In genomic region chr20:44725852-44726251, GRCh38 we compare ENCODE assay signal across 21 cellular contexts. TPM values are rescaled to one million over a fixed set of nuclear protein-coding genes. Genes with fewer than 3 reads are reported as not detected.
DNase-seq lines count a peak whose midpoint lies in the region; ATAC-seq, FAIRE-seq and TF ChIP-seq lines count a peak whose summit lies in the region.
"Had no signal": no experiment of that assay in that cellular context is flagged by ENCODE, and none has a peak within 500 bp of the region (broad histone marks: within the 10 kb centered on the region; RNA-seq: fewer than 3 reads in every experiment).

No MANE protein-coding gene starts in this region.

- no peaks in the 10 kb centered on the region for H3K9me3 ChIP-seq in A549
- no peaks in the 10 kb centered on the region for H3K9me3 ChIP-seq in OCI-LY3 (ENCODE audit: insufficient read depth, low read length)
- no peaks in the 10 kb centered on the region for H3K9me3 ChIP-seq in osteoblast (ENCODE audit: low read depth, low read length)
- H3K9me3 ChIP-seq: BE2C had no signal

- peaks cover 81% of the 10 kb centered on the region for H3K4me1 ChIP-seq in A549
- peaks cover 6% of the 10 kb centered on the region for H3K4me1 ChIP-seq in OCI-LY3 (ENCODE audit: low read length)
- peaks cover 37% of the 10 kb centered on the region for H3K4me1 ChIP-seq in osteoblast (ENCODE audit: insufficient read depth, low read length)

- no peak for TF ChIP-seq RAD21 in A549 (conservative IDR thresholded peaks at IDR 0.05 in 1 of 2, IDR thresholded peaks at IDR 0.05 in 1 of 2)

- TF ChIP-seq EP300 in A549 (IDR thresholded peaks at IDR 0.05) = no peak

- no peaks in the 10 kb centered on the region for H3K27me3 Mint-ChIP-seq in chondrocyte (ENCODE audit: low read depth)

- no peak for FAIRE-seq in A549 (lab: Jason Lieb, UNC)
- FAIRE-seq: G401.6, GM12892, GM18507 had no signal

- TF ChIP-seq POLR2A in A549 (IDR thresholded peaks at IDR 0.05; ENCODE audit: low read length) = no peak

- no peak for DNase-seq in A549 (ENCODE audit: low read depth in 1 of 2, low spot score in 1 of 2)
- peak; percentile 6 for DNase-seq in chondrocyte (ENCODE audit: low spot score)
- peak; percentile 41 for DNase-seq in osteoblast (ENCODE audit: insufficient read length, low spot score, missing footprints)
- DNase-seq in activated CD4-positive, alpha-beta T cell treated with anti-CD3 and anti-CD28 coated beads, Interleukin-2, amount 50 U/mL, for 4 hours = no peak
- no peak for DNase-seq in T-helper 9 cell
- DNase-seq: ACHN; BE2C; C1 segment of cervical spinal cord; CD4-positive, CD25-positive, alpha-beta regulatory T cell; CD8-positive, alpha-beta memory T cell; COR-L47; H7; HFFc6 had no signal

- H4K20me1 ChIP-seq in OCI-LY3 (ENCODE audit: insufficient read depth, low read length) (no peaks in the 10 kb centered on the region), osteoblast (ENCODE audit: insufficient read depth, low read length) (no peaks in the 10 kb centered on the region)

- H3K79me2 ChIP-seq in OCI-LY3 (ENCODE audit: low read length) = no peaks in the 10 kb centered on the region
- no peaks in the 10 kb centered on the region for H3K79me2 ChIP-seq in osteoblast (ENCODE audit: insufficient read depth, low read length)

- H3K27me3 ChIP-seq in OCI-LY3 (ENCODE audit: low read depth, low read length) (no peaks in the 10 kb centered on the region), osteoblast (ENCODE audit: insufficient read depth, low read length) (no peaks in the 10 kb centered on the region)
- H3K27me3 ChIP-seq: BE2C had no signal

- CTCF ChIA-PET in A549 (lab: Yijun Ruan, JAX) = interaction anchor here (1.5 to 21.9 kb wide), 3 partner anchors 22 to 508 kb away, joined by 3 to 525 read pairs (median 9); no protein-coding TSS in a partner anchor

- no peak for ATAC-seq in A549
- ATAC-seq in HG03280 (IDR thresholded peaks at IDR 0.05; ENCODE audit: unreplicated experiment) = no peak
- ATAC-seq: GM23338, HCT116 had no signal

- H3K27ac ChIP-seq in A549 = peak overlapping the region; percentile 96 to 98
- no peak overlapping the region for H3K27ac ChIP-seq in OCI-LY3 (ENCODE audit: low read length)
- H3K27ac ChIP-seq in osteoblast (ENCODE audit: low read depth, low read length) = no peak overlapping the region

- H3K36me3 ChIP-seq in OCI-LY3 (replicated peaks; ENCODE audit: low read depth, low read length) = no peaks in the 10 kb centered on the region
- H3K36me3 ChIP-seq in osteoblast (ENCODE audit: insufficient read depth, low read length) = no peaks in the 10 kb centered on the region
- H3K36me3 ChIP-seq: BE2C had no signal

- peaks cover 47% of the 10 kb centered on the region for H3K4me1 Mint-ChIP-seq in chondrocyte (ENCODE audit: low read depth)
- H3K4me1 Mint-ChIP-seq: CD4-positive, CD25-positive, alpha-beta regulatory T cell; CD8-positive, alpha-beta memory T cell had no signal

- H3K9me3 Mint-ChIP-seq in chondrocyte (ENCODE audit: low read depth) = no peaks in the 10 kb centered on the region
- H3K9me3 Mint-ChIP-seq: CD8-positive, alpha-beta memory T cell; GM23338 had no signal

- no peak for TF ChIP-seq CTCF in A549 (IDR thresholded peaks at IDR 0.05)
- no peak for TF ChIP-seq CTCF in OCI-LY3 (IDR thresholded peaks at IDR 0.05; ENCODE audit: low read depth, low read length)
- TF ChIP-seq CTCF in chondrocyte (IDR thresholded peaks at IDR 0.05) = no peak
- no peak for TF ChIP-seq CTCF in osteoblast (IDR thresholded peaks at IDR 0.05; ENCODE audit: extremely low read depth, low read depth, low read length)

- H3K4me2 ChIP-seq in A549 (no peak overlapping the region), OCI-LY3 (ENCODE audit: low read length) (peak overlapping the region; percentile 18; the same call in 1 of the 2 replicates), osteoblast (ENCODE audit: insufficient read depth, low read length) (no peak overlapping the region)
- H3K4me2 ChIP-seq: GM23338 had no signal

- H3K4me3 ChIP-seq in A549 (no peak overlapping the region), OCI-LY3 (ENCODE audit: low read length) (no peak overlapping the region), osteoblast (ENCODE audit: insufficient read depth, low read length) (no peak overlapping the region)
- H3K4me3 ChIP-seq: GM23338 had no signal

- 73% methylated on average over 5 of the region's 5 CpGs for WGBS in A549 (ENCODE audit: missing lambda C conversion rate)

- no peaks in the 10 kb centered on the region for H3K36me3 Mint-ChIP-seq in chondrocyte (ENCODE audit: low read depth)
- H3K36me3 Mint-ChIP-seq: CD4-positive, CD25-positive, alpha-beta regulatory T cell; CD8-positive, alpha-beta memory T cell had no signal

- no peak overlapping the region for H3K27ac Mint-ChIP-seq in chondrocyte (ENCODE audit: unreplicated experiment)
- H3K27ac Mint-ChIP-seq: CD4-positive, CD25-positive, alpha-beta regulatory T cell; CD8-positive, alpha-beta memory T cell; GM23338; HFFc6 had no signal

- H3K4me3 Mint-ChIP-seq in chondrocyte (ENCODE audit: unreplicated experiment) = no peak overlapping the region
- H3K4me3 Mint-ChIP-seq: CD4-positive, CD25-positive, alpha-beta regulatory T cell; CD8-positive, alpha-beta memory T cell; GM23338; HFFc6 had no signal

- H2AFZ ChIP-seq in OCI-LY3 (ENCODE audit: low read depth, low read length) (no peak overlapping the region), osteoblast (ENCODE audit: low read length) (no peak overlapping the region)
- H2AFZ ChIP-seq: GM23338 had no signal

- H3K9ac ChIP-seq in OCI-LY3 (ENCODE audit: low read length) = no peak overlapping the region

- POLR2A ChIA-PET in A549 (lab: Yijun Ruan, JAX) = no interaction called here

TF ChIP-seq in A549, 52 proteins besides CTCF, POLR2A, EP300 and RAD21:
- TF ChIP-seq HDAC2 (IDR thresholded peaks at IDR 0.05) = 0 out of 2 replicates have a peak, but pooled peaks have one; percentile 46
- no peak for TF ChIP-seq GATA3 (IDR thresholded peaks at IDR 0.05; ENCODE audit: borderline replicate concordance)
- TF ChIP-seq KDM1A (IDR thresholded peaks at IDR 0.05; ENCODE audit: low read depth) = peak; percentile 91; the same call in 1 of the 2 replicates
- TF ChIP-seq NR3C1 (IDR thresholded peaks at IDR 0.05) = no peak
- peak; percentile 44 for TF ChIP-seq ZFP36 (IDR thresholded peaks at IDR 0.05; ENCODE audit: borderline replicate concordance, partially characterized antibody)
- no peak for TF ChIP-seq HOXB5 (CRISPR knock-in tag; IDR thresholded peaks at IDR 0.05)

RNA-seq across cellular contexts. Expression of gene CCN5, which starts 10.7 kb away (rescaled TPM):
- 9.9 and 10.1 TPM in 2 replicates for polyA plus RNA-seq in A549 (2011; rRNA removed)
- polyA plus RNA-seq in A549 (2012; cell fraction: cytosol; rRNA removed) = 32.0 and 52.5 TPM in 2 replicates
- polyA plus RNA-seq in A549 (2012; cell fraction: nucleus; rRNA removed) = 59.4 and 69.8 TPM in 2 replicates
- 11.1 to 13.9 TPM (median 12.3 TPM) in 3 replicates for polyA plus RNA-seq in A549 (2017; fragmentation: RNase III; extraction: RNeasy Plus Mini Kit Qiagen cat#74134 plus additional on column Dnase treatment)
- polyA minus RNA-seq in A549 (2011; rRNA and poly(A)+ RNA removed) = 4.5 and 6.9 TPM in 2 replicates
- 1.6 to 1.7 TPM (median 1.7 TPM) in 3 replicates for total RNA-seq in chondrocyte
- total RNA-seq in osteoblast = 520 and 687 TPM in 2 replicates
- total RNA-seq: A172; CD4-positive, CD25-positive, alpha-beta regulatory T cell; CD8-positive, alpha-beta memory T cell; GM23338; H7 had no signal
- polyA plus RNA-seq: CD4-positive, CD25-positive, alpha-beta regulatory T cell; CD8-positive, alpha-beta memory T cell; GM23338 had no signal

RNA-seq across cellular contexts. Expression of gene KCNK15, which starts 19.8 kb away (rescaled TPM):
- 0.33 and 0.49 TPM in 2 replicates for polyA plus RNA-seq in A549 (2011; rRNA removed)
- 0.73 and 1.3 TPM in 2 replicates for polyA plus RNA-seq in A549 (2012; cell fraction: cytosol; rRNA removed)
- polyA plus RNA-seq in A549 (2012; cell fraction: nucleus; rRNA removed) = 0.76 and 0.90 TPM in 2 replicates
- 0.41 to 0.67 TPM (median 0.43 TPM) in 3 replicates for polyA plus RNA-seq in A549 (2017; fragmentation: RNase III; extraction: RNeasy Plus Mini Kit Qiagen cat#74134 plus additional on column Dnase treatment)
- 0.58 and 0.66 TPM in 2 replicates for polyA minus RNA-seq in A549 (2011; rRNA and poly(A)+ RNA removed)
- 0.59 to 1.6 TPM (median 0.77 TPM) in 3 replicates for total RNA-seq in chondrocyte
- total RNA-seq in osteoblast = 81.3 and 121 TPM in 2 replicates
- total RNA-seq: A172; CD4-positive, CD25-positive, alpha-beta regulatory T cell had no signal
- polyA plus RNA-seq: CD4-positive, CD25-positive, alpha-beta regulatory T cell; CD8-positive, alpha-beta memory T cell had no signal

Comparison
In these comparisons a context has a peak if more than half of its experiments do, and no peak if none do; other contexts are left out.
1. DNase-seq: peak in chondrocyte (single experiment) and osteoblast (single experiment); none in A549 (0 of 2), activated CD4-positive, alpha-beta T cell treated with anti-CD3 and anti-CD28 coated beads, Interleukin-2, amount 50 U/mL, for 4 hours (0 of 2) and T-helper 9 cell (single experiment).
2. H3K27ac ChIP-seq: peak in A549 (2 of 2); none in OCI-LY3 (single experiment) and osteoblast (single experiment).
3. RNA of gene CCN5, which starts 10.7 kb away (total RNA-seq): 520 to 687 TPM in osteoblast; 1.6 to 1.7 TPM in chondrocyte; every median in the first group is over 100 times any median in the second.
4. RNA of gene KCNK15, which starts 19.8 kb away (total RNA-seq): 81.3 to 121 TPM in osteoblast; 0.59 to 1.6 TPM in chondrocyte; every median in the first group is over 10 times any median in the second.